ENCODE assay signal across 10 cellular contexts in genomic region chr2:74576830-74577229, GRCh38. TPM values are rescaled to one million over a fixed set of nuclear protein-coding genes. Genes with fewer than 3 reads are reported as not detected.
A peak's percentile ranks its signal among the peaks of the same experiment; 100 is the strongest.
DNase-seq lines count a peak whose midpoint lies in the region; ATAC-seq and TF ChIP-seq lines count a peak whose summit lies in the region.
"Had no signal": no experiment of that assay in that cellular context is flagged by ENCODE, and none has a peak within 500 bp of the region (broad histone marks: within the 10 kb centered on the region; RNA-seq: fewer than 3 reads in every experiment).

No MANE protein-coding gene starts in this region.

- peaks cover 6% of the 10 kb centered on the region for H3K9me3 Mint-ChIP-seq in activated CD4-positive, alpha-beta T cell treated with anti-CD3 and anti-CD28 coated beads, Interleukin-2, amount 10 ng/mL, durations not matched to agents 24 days and 14 days
- H3K9me3 Mint-ChIP-seq: IgD-negative memory B cell had no signal

- H3K27me3 ChIP-seq in right lobe of liver (no peaks in the 10 kb centered on the region), aorta (ENCODE audit: control insufficient read depth in 1 of 2, insufficient read depth in 2 of 2, low read length in 1 of 2) (no peaks in the 10 kb centered on the region)

- no peak for DNase-seq in activated CD4-positive, alpha-beta T cell treated with anti-CD3 and anti-CD28 coated beads, Interleukin-2, amount 10 ng/mL, durations not matched to agents 24 days and 14 days
- no peak for DNase-seq in activated CD4-positive, alpha-beta T cell treated with anti-CD3 and anti-CD28 coated beads for 48 hours
- DNase-seq in amniotic epithelial cell (ENCODE audit: low read depth) (peak; percentile 73), right lobe of liver (no peak), aorta (peak in 1 of 2 donors; percentile 64), NCI-H524 treated with DMSO at 0.1 percent for 48 hours (lab: John Stamatoyannopoulos, UW) (no peak), NCI-H1048 (lab: John Stamatoyannopoulos, UW) (no peak)

- intact Hi-C loops in activated CD4-positive, alpha-beta T cell treated with anti-CD3 and anti-CD28 coated beads, Interleukin-2, amount 10 ng/mL, durations not matched to agents 24 days and 14 days (cut with micrococcal nuclease), result loop anchor here (10.0 kb wide), 1 partner anchor 268 kb away; no protein-coding TSS in a partner anchor
- intact Hi-C loops in right lobe of liver (cut with DNase I) (no loop called here), aorta (cut with DNase I) (no loop called here)

- H3K36me3 Mint-ChIP-seq in activated CD4-positive, alpha-beta T cell treated with anti-CD3 and anti-CD28 coated beads, Interleukin-2, amount 10 ng/mL, durations not matched to agents 24 days and 14 days (ENCODE audit: low read depth), result no peaks in the 10 kb centered on the region
- H3K36me3 Mint-ChIP-seq: IgD-negative memory B cell had no signal

- H3K4me3 ChIP-seq in right lobe of liver, result no peak overlapping the region
- no peak overlapping the region for H3K4me3 ChIP-seq in aorta (ENCODE audit: low read length in 2 of 2)

- H3K9me3 ChIP-seq in right lobe of liver, result no peaks in the 10 kb centered on the region
- H3K9me3 ChIP-seq in aorta (ENCODE audit: control insufficient read depth, low read length), result no peaks in the 10 kb centered on the region

- H3K27ac ChIP-seq in right lobe of liver (peak overlapping the region in 1 of 3 donors; percentile 49), aorta (ENCODE audit: low read depth in 1 of 2, low read length in 2 of 2) (no peak overlapping the region)

- H3K4me1 Mint-ChIP-seq in activated CD4-positive, alpha-beta T cell treated with anti-CD3 and anti-CD28 coated beads, Interleukin-2, amount 10 ng/mL, durations not matched to agents 24 days and 14 days, result peaks cover 36% of the 10 kb centered on the region

- no peak overlapping the region for H3K4me3 Mint-ChIP-seq in activated CD4-positive, alpha-beta T cell treated with anti-CD3 and anti-CD28 coated beads, Interleukin-2, amount 10 ng/mL, durations not matched to agents 24 days and 14 days
- H3K4me3 Mint-ChIP-seq: IgD-negative memory B cell had no signal

- H3K4me1 ChIP-seq in right lobe of liver (no peaks in the 10 kb centered on the region), aorta (ENCODE audit: control insufficient read depth in 1 of 2, insufficient read depth in 2 of 2, low read length in 2 of 2) (no peaks in the 10 kb centered on the region)

- TF ChIP-seq CTCF in right lobe of liver (IDR thresholded peaks at IDR 0.05), result no peak

- no peaks in the 10 kb centered on the region for H3K36me3 ChIP-seq in right lobe of liver
- no peaks in the 10 kb centered on the region for H3K36me3 ChIP-seq in aorta (ENCODE audit: control insufficient read depth in 1 of 2, insufficient read depth in 2 of 2, low read length in 1 of 2)

- H3K27me3 Mint-ChIP-seq in activated CD4-positive, alpha-beta T cell treated with anti-CD3 and anti-CD28 coated beads, Interleukin-2, amount 10 ng/mL, durations not matched to agents 24 days and 14 days, result no peaks in the 10 kb centered on the region

- peak; percentile 24 for TF ChIP-seq POLR2A in right lobe of liver (IDR thresholded peaks at IDR 0.05)

- 42% methylated on average over 1 of the region's 2 CpGs for WGBS in right lobe of liver (ENCODE audit: insufficient coverage, low coverage, low lambda C conversion rate, missing lambda C conversion rate)
- WGBS in aorta, 2 donors, result 60 to 64% methylated on average over 2 of the region's 2 CpGs

- H3K27ac Mint-ChIP-seq in activated CD4-positive, alpha-beta T cell treated with anti-CD3 and anti-CD28 coated beads, Interleukin-2, amount 10 ng/mL, durations not matched to agents 24 days and 14 days, result peak overlapping the region; percentile 14
- H3K27ac Mint-ChIP-seq: activated naive CD4-positive, alpha-beta T cell treated with anti-CD3 and anti-CD28 coated beads, Interleukin-2, amount 50 U/mL, for 72 hours; IgD-negative memory B cell had no signal

- peak; percentile 53 to 69 (median 64) for ATAC-seq in right lobe of liver
- peak; percentile 63 for ATAC-seq in aorta (ENCODE audit: low FRiP score)
- ATAC-seq in GM19351 (IDR thresholded peaks at IDR 0.05; ENCODE audit: unreplicated experiment), result no peak

RNA-seq across cellular contexts. Expression of gene DOK1, which starts 22.3 kb away (rescaled TPM):
- total RNA-seq in activated CD4-positive, alpha-beta T cell treated with anti-CD3 and anti-CD28 coated beads, Interleukin-2, amount 10 ng/mL, durations not matched to agents 24 days and 14 days, result 33.8 and 34.2 TPM in 2 replicates
- total RNA-seq in right lobe of liver (1 to 10 TPM; 1.9 to 3.7 (median 3.2) TPM), aorta (10 to 100 TPM; 18.2 to 19.6 TPM)
- polyA plus RNA-seq in aorta, result 10 to 100 TPM; 14.9 to 16.3 TPM

RNA-seq across cellular contexts. Expression of gene LOXL3, which starts 23.1 kb away (rescaled TPM):
- 1.5 and 1.7 TPM in 2 replicates for total RNA-seq in activated CD4-positive, alpha-beta T cell treated with anti-CD3 and anti-CD28 coated beads, Interleukin-2, amount 10 ng/mL, durations not matched to agents 24 days and 14 days
- total RNA-seq in right lobe of liver (1 to 10 TPM in 5 of 6 experiments, under 1 TPM in 1; 0.92 to 3.3 (median 1.8) TPM), aorta (10 to 100 TPM; 18.9 to 27.1 TPM)
- 10 to 100 TPM in 1 of 2 donors, 1 to 10 TPM in 1; 6.4 to 16.9 TPM for polyA plus RNA-seq in aorta

RNA-seq across cellular contexts. Expression of gene HTRA2, which starts 47.1 kb away (rescaled TPM):
- 49.6 and 56.4 TPM in 2 replicates for total RNA-seq in activated CD4-positive, alpha-beta T cell treated with anti-CD3 and anti-CD28 coated beads, Interleukin-2, amount 10 ng/mL, durations not matched to agents 24 days and 14 days
- total RNA-seq in right lobe of liver (10 to 100 TPM; 12.3 to 20.3 (median 15.2) TPM), aorta (10 to 100 TPM; 31.9 to 35.4 TPM)
- 10 to 100 TPM; 27.4 to 46.9 TPM for polyA plus RNA-seq in aorta

RNA-seq across cellular contexts. Expression of gene AUP1, which starts 47.3 kb away (rescaled TPM):
- 170 and 173 TPM in 2 replicates for total RNA-seq in activated CD4-positive, alpha-beta T cell treated with anti-CD3 and anti-CD28 coated beads, Interleukin-2, amount 10 ng/mL, durations not matched to agents 24 days and 14 days
- total RNA-seq in right lobe of liver, result 100 to 1,000 TPM in 1 of 6 experiments, 10 to 100 TPM in 5; 64.6 to 109 (median 80.4) TPM
- total RNA-seq in aorta, result 10 to 100 TPM; 73.0 to 85.4 TPM
- 100 to 1,000 TPM in 1 of 2 donors, 10 to 100 TPM in 1; 49.5 to 279 TPM for polyA plus RNA-seq in aorta

RNA-seq across cellular contexts. Expression of gene DQX1, which starts 50.8 kb away (rescaled TPM):
- total RNA-seq in activated CD4-positive, alpha-beta T cell treated with anti-CD3 and anti-CD28 coated beads, Interleukin-2, amount 10 ng/mL, durations not matched to agents 24 days and 14 days, result 0.59 and 0.68 TPM in 2 replicates
- not detected for total RNA-seq in right lobe of liver
- total RNA-seq in aorta, result under 1 TPM in 1 of 2 donors, not detected in 1; 0.24 TPM
- 1 to 10 TPM in 1 of 2 donors, not detected in 1; 4.1 TPM for polyA plus RNA-seq in aorta
